Comparison of ENCODE assay signal across 31 cellular contexts in genomic region chr2:109258905-109259540, GRCh38.
DNase-seq lines count a peak whose midpoint lies in the region; ATAC-seq and TF ChIP-seq lines count a peak whose summit lies in the region.
"Had no signal": no experiment of that assay in that cellular context is flagged by ENCODE, and none has a peak within 500 bp of the region (broad histone marks: within the 10 kb centered on the region; RNA-seq: fewer than 3 reads in every experiment).

No MANE protein-coding gene starts in this region.

- no peak for TF ChIP-seq EP300 in stomach (IDR thresholded peaks at IDR 0.05)

- no peak for TF ChIP-seq POLR2A in heart left ventricle (IDR thresholded peaks at IDR 0.05)
- no peak for TF ChIP-seq POLR2A in vagina (IDR thresholded peaks at IDR 0.05)
- no peak for TF ChIP-seq POLR2A in stomach (IDR thresholded peaks at IDR 0.05)

- intact Hi-C loops in heart left ventricle (cut with DNase I) (loop anchor here in 1 of 10 donors (5.0 kb wide), 1 partner anchor 58 kb away; no protein-coding TSS in a partner anchor), cardiac septum (cut with DNase I) (loop anchor here (5.0 kb wide), 1 partner anchor 223 kb away; no protein-coding TSS in a partner anchor), left cardiac atrium (cut with DNase I) (no loop called here), sciatic nerve (cut with DNase I) (no loop called here), vagina (cut with DNase I) (loop anchor here (10.0 kb wide), 1 partner anchor 246 kb away; no protein-coding TSS in a partner anchor), stomach (cut with DNase I; ENCODE audit: low total_unique reads) (no loop called here)

- H3K36me3 ChIP-seq in heart left ventricle = no peaks in the 10 kb centered on the region
- H3K36me3 ChIP-seq in vagina = no peaks in the 10 kb centered on the region
- H3K36me3 ChIP-seq in stomach = no peaks in the 10 kb centered on the region
- H3K36me3 ChIP-seq: adrenal gland, esophagus squamous epithelium, left lung, neutrophil, prostate gland, uterus had no signal

- H3K27ac ChIP-seq in heart left ventricle (no peak overlapping the region), vagina (peak overlapping the region; percentile 9), stomach (no peak overlapping the region)
- H3K27ac ChIP-seq: adrenal gland, HL-60, left lung, neutrophil, prostate gland, RWPE1, uterus had no signal

- H3K4me3 ChIP-seq in heart left ventricle = no peak overlapping the region
- H3K4me3 ChIP-seq in vagina = no peak overlapping the region
- H3K4me3 ChIP-seq in stomach = no peak overlapping the region
- H3K4me3 ChIP-seq: adrenal gland, esophagus squamous epithelium, left lung, prostate gland, uterus had no signal

- DNase-seq in heart left ventricle (peak in 2 of 5 donors; percentile 16 to 41), cardiac septum (ENCODE audit: low spot score) (no peak), left cardiac atrium (peak; percentile 20), sciatic nerve (ENCODE audit: low spot score) (no peak), vagina (ENCODE audit: extremely low spot score in 2 of 2) (no peak), globus pallidus (ENCODE audit: low spot score) (no peak), stomach (no peak), SW480 (ENCODE audit: low spot score) (no peak)
- DNase-seq: ACHN; activated CD4-positive, alpha-beta T cell treated with anti-CD3 and anti-CD28 coated beads, Interleukin-2, amount 50 U/mL, for 4 hours; activated CD4-positive, CD25-positive, alpha-beta regulatory T cell; activated CD8-positive, alpha-beta memory T cell treated with anti-CD3 and anti-CD28 coated beads, Interleukin-2, amount 10 ng/mL, durations not matched to agents 7 days and 5 days; activated naive CD4-positive, alpha-beta T cell treated with Interleukin-2 at 50 U/mL for 16 hours; activated T-cell treated with anti-CD3 and anti-CD28 coated beads, Interleukin-2, amount 50 U/mL, for 72 hours; C1 segment of cervical spinal cord; COR-L47; DMS53; esophagus squamous epithelium; HCEC 1CT; KG1; left lung; NCI-H2029 treated with DMSO at 0.1 percent for 48 hours; NCI-H526; OCI-M1 had no signal

- H3K4me1 ChIP-seq in heart left ventricle (peaks cover 0 to 49% (median 30%) of the 10 kb centered on the region in 12 donors), vagina (peaks cover 39% of the 10 kb centered on the region), stomach (peaks cover 0 to 33% (median 15%) of the 10 kb centered on the region in 4 donors)
- H3K4me1 ChIP-seq: prostate gland, uterus had no signal

- no peaks in the 10 kb centered on the region for H3K9me3 ChIP-seq in heart left ventricle
- no peaks in the 10 kb centered on the region for H3K9me3 ChIP-seq in vagina
- no peaks in the 10 kb centered on the region for H3K9me3 ChIP-seq in stomach
- H3K9me3 ChIP-seq: adrenal gland, esophagus squamous epithelium, left lung, neutrophil, prostate gland, uterus had no signal

- no peak for TF ChIP-seq CTCF in heart left ventricle (IDR thresholded peaks at IDR 0.05)
- TF ChIP-seq CTCF in vagina (IDR thresholded peaks at IDR 0.05) = no peak
- no peak for TF ChIP-seq CTCF in stomach (IDR thresholded peaks at IDR 0.05)

- peak in 3 of 4 donors; percentile 42 to 48 (median 47) for ATAC-seq in heart left ventricle
- peak in 1 of 2 donors; percentile 70 for ATAC-seq in left cardiac atrium
- ATAC-seq in sciatic nerve = peak; percentile 39
- ATAC-seq: activated CD8-positive, alpha-beta memory T cell treated with anti-CD3 and anti-CD28 coated beads, Interleukin-2, amount 10 ng/mL, durations not matched to agents 7 days and 5 days; activated T-cell treated with anti-CD3 and anti-CD28 coated beads, Interleukin-2, amount 50 U/mL, for 72 hours; left lung; stimulated activated memory B cell treated with anti-CD40 and anti-IgM and Interleukin-4, amounts not matched to agents 10 μg/mL and 1 μg/mL and 100 μg/mL, for 72 hours had no signal

- no peaks in the 10 kb centered on the region for H3K27me3 ChIP-seq in heart left ventricle
- no peaks in the 10 kb centered on the region for H3K27me3 ChIP-seq in vagina
- no peaks in the 10 kb centered on the region for H3K27me3 ChIP-seq in stomach
- H3K27me3 ChIP-seq: adrenal gland, esophagus squamous epithelium, left lung, neutrophil, uterus had no signal

- 66 to 87% (median 82%) methylated on average over 9 to 11 of the region's 11 CpGs for WGBS in heart left ventricle, 4 donors
- 78 to 92% (median 89%) methylated on average over 8 to 11 of the region's 11 CpGs for WGBS in stomach, 5 donors

Comparison
In these comparisons a context has a peak if more than half of its experiments do, and no peak if none do; other contexts are left out.
1. intact Hi-C loops: an anchor here in cardiac septum (5.0 kb wide) and vagina (10.0 kb wide); none called in left cardiac atrium, sciatic nerve and stomach.